8 cellular contexts compared by ENCODE assay signal in genomic region chr14:35826218-35826951, GRCh38. TPM values are rescaled to one million over a fixed set of nuclear protein-coding genes. Genes with fewer than 3 reads are reported as not detected.
DNase-seq lines count a peak whose midpoint lies in the region; ATAC-seq and TF ChIP-seq lines count a peak whose summit lies in the region.

BRMS1L (plus strand) TSS chr14:35826338; CDS start chr14:35826517, 179 bp downstream.

- peak within 1 kb of the TSS; percentile 68; the same call in 1 of the 2 replicates for H3K9ac ChIP-seq in KMS-11
- H3K9ac ChIP-seq in muscle layer of colon (ENCODE audit: low read length) = peak within 1 kb of the TSS; percentile 73

- no peaks in the 10 kb centered on the region for H3K36me3 ChIP-seq in KMS-11 (ENCODE audit: insufficient read depth)
- no peaks in the 10 kb centered on the region for H3K36me3 ChIP-seq in Panc1 (ENCODE audit: control insufficient read depth, insufficient read depth, low read length)
- H3K36me3 ChIP-seq in muscle layer of colon (ENCODE audit: insufficient read depth, low read length) = no peaks in the 10 kb centered on the region

- CTCF ChIA-PET in Panc1 (lab: Charles Lee) = interaction anchor here (0.5 to 1.6 kb wide), 3 partner anchors 11 to 396 kb away, joined by 3 to 5 read pairs (median 4); no protein-coding TSS in a partner anchor

- H3K9me3 ChIP-seq in Panc1 (ENCODE audit: control insufficient read depth, insufficient read depth, low read depth, low read length) (no peaks in the 10 kb centered on the region), muscle layer of colon (ENCODE audit: low read length) (no peaks in the 10 kb centered on the region)

- TF ChIP-seq CTCF in KMS-11 (conservative IDR thresholded peaks at IDR 0.05; ENCODE audit: low read depth, low read length) (no peak), Panc1 (IDR thresholded peaks at IDR 0.05) (no peak)

- peaks cover 17% of the 10 kb centered on the region; the same call in 1 of the 2 replicates for H3K79me2 ChIP-seq in KMS-11 (ENCODE audit: insufficient read depth, low read depth)

- DNase-seq in DMS79 treated with DMSO at 0.1 percent for 48 hours (lab: John Stamatoyannopoulos, UW) (peak; percentile 100), Panc1 (ENCODE audit: low read depth, low spot score) (peak; percentile 93)
- peak; percentile 98 to 99 for DNase-seq in activated T-cell treated with anti-CD3 and anti-CD28 coated beads, Interleukin-2, amount 50 U/mL, for 72 hours
- DNase-seq in stimulated activated CD8-positive, alpha-beta memory T cell treated with anti-CD3 and anti-CD28 coated beads, Interleukin-7, amount 100 ng/mL, for 1 hour (ENCODE audit: low read depth in 2 of 2) = peak; percentile 87 to 91

- H3K4me3 ChIP-seq in KMS-11 (IDR thresholded peaks at IDR 0.05; ENCODE audit: insufficient read depth, low read depth, low read length) (no peak within 1 kb of the TSS), Panc1 (ENCODE audit: low read depth in 2 of 2, low read length in 2 of 2) (peak within 1 kb of the TSS; percentile 63 to 91), muscle layer of colon (ENCODE audit: low read depth in 1 of 2, low read length in 2 of 2) (peak within 1 kb of the TSS; percentile 92 to 99)

- H3K4me1 ChIP-seq in KMS-11 (ENCODE audit: low read depth, poor library complexity, severe bottlenecking) = peaks cover 4% of the 10 kb centered on the region
- H3K4me1 ChIP-seq in Panc1 (ENCODE audit: control insufficient read depth, insufficient read depth, low read length) = peaks cover 7% of the 10 kb centered on the region
- H3K4me1 ChIP-seq in muscle layer of colon (ENCODE audit: insufficient read depth, low read length) = peaks cover 5% of the 10 kb centered on the region

- no peaks in the 10 kb centered on the region for H3K27me3 Mint-ChIP-seq in activated T-cell treated with anti-CD3 and anti-CD28 coated beads, Interleukin-2, amount 50 U/mL, for 72 hours (ENCODE audit: low read depth)

- BruUV-seq in Panc1 (replicated peaks; lab: Mats Ljungman, UMichigan) = no TSS peak

- ATAC-seq in GM21786 (IDR thresholded peaks at IDR 0.05; ENCODE audit: unreplicated experiment) (peak; percentile 96), Panc1 (peak; percentile 98), esophagus mucosa (peak; percentile 98)
- ATAC-seq in activated T-cell treated with anti-CD3 and anti-CD28 coated beads, Interleukin-2, amount 50 U/mL, for 72 hours (replicated peaks in 1 of 2) = peak; percentile 98

- no peaks in the 10 kb centered on the region for H3K9me3 Mint-ChIP-seq in activated T-cell treated with anti-CD3 and anti-CD28 coated beads, Interleukin-2, amount 50 U/mL, for 72 hours

- H3K27ac Mint-ChIP-seq in activated T-cell treated with anti-CD3 and anti-CD28 coated beads, Interleukin-2, amount 50 U/mL, for 72 hours = peak within 1 kb of the TSS; percentile 87

- peak within 1 kb of the TSS; percentile 58 for H3K4me2 ChIP-seq in KMS-11

- POLR2A ChIA-PET in Panc1 (lab: Charles Lee) = interaction anchor here (0.6 kb wide), 3 partner anchors 19 to 169 kb away, joined by 4 to 16 read pairs (median 10); no protein-coding TSS in a partner anchor

- H3K4me3 Mint-ChIP-seq in activated T-cell treated with anti-CD3 and anti-CD28 coated beads, Interleukin-2, amount 50 U/mL, for 72 hours = peak within 1 kb of the TSS; percentile 94 to 98

- intact Hi-C loops in Panc1 (cut with micrococcal nuclease; ENCODE audit: unreplicated experiment) = no loop called here

- no peaks in the 10 kb centered on the region for H4K20me1 ChIP-seq in KMS-11 (ENCODE audit: insufficient read depth)

- H3K27me3 ChIP-seq in KMS-11 (ENCODE audit: insufficient read depth, low read depth) (no peaks in the 10 kb centered on the region), Panc1 (ENCODE audit: control insufficient read depth, insufficient read depth, low read length) (no peaks in the 10 kb centered on the region), muscle layer of colon (ENCODE audit: control insufficient read depth in 1 of 2, insufficient read depth in 2 of 2, low read length in 2 of 2) (no peaks in the 10 kb centered on the region)

- peaks cover 24% of the 10 kb centered on the region for H3K4me1 Mint-ChIP-seq in activated T-cell treated with anti-CD3 and anti-CD28 coated beads, Interleukin-2, amount 50 U/mL, for 72 hours (ENCODE audit: low read depth)

- H2AFZ ChIP-seq in KMS-11 (ENCODE audit: low read depth) = peak within 1 kb of the TSS; percentile 69

- H3K27ac ChIP-seq in KMS-11 = peak within 1 kb of the TSS; percentile 79
- H3K27ac ChIP-seq in Panc1 (ENCODE audit: low read length) = peak within 1 kb of the TSS; percentile 79
- peak within 1 kb of the TSS; percentile 93 for H3K27ac ChIP-seq in muscle layer of colon (ENCODE audit: low read depth, low read length)

- peaks cover 0 to under 1% of the 10 kb centered on the region in 2 donors for H3K36me3 Mint-ChIP-seq in activated T-cell treated with anti-CD3 and anti-CD28 coated beads, Interleukin-2, amount 50 U/mL, for 72 hours (ENCODE audit: insufficient read depth in 2 of 2)

- in situ Hi-C loops in Panc1 (cut with HindIII; ENCODE audit: low pct_unique_long_range_greater_than_20kb, low sequenced_read_pairs) = no loop called here

RNA-seq across cellular contexts. Expression of gene BRMS1L, which starts in this region (rescaled TPM):
- total RNA-seq in Panc1 (2021; ENCODE audit: unreplicated experiment) (10.5 TPM), esophagus mucosa (6.9 TPM)
- polyA plus RNA-seq in Panc1 (2012; ENCODE audit: insufficient read length) = 8.0 TPM
- total RNA-seq in activated T-cell treated with anti-CD3 and anti-CD28 coated beads, Interleukin-2, amount 50 U/mL, for 72 hours = 1 to 10 TPM; 4.5 to 5.9 TPM
